In genomic region chr18:76274470-76275289, GRCh38 we compare ENCODE assay signal across 11 cellular contexts.
DNase-seq lines count a peak whose midpoint lies in the region; ATAC-seq and TF ChIP-seq lines count a peak whose summit lies in the region.
"Had no signal": no experiment of that assay in that cellular context is flagged by ENCODE, and none has a peak within 500 bp of the region (broad histone marks: within the 10 kb centered on the region; RNA-seq: fewer than 3 reads in every experiment).

No MANE protein-coding gene starts in this region.

- H3K9me1 ChIP-seq in IMR-90 (ENCODE audit: insufficient read depth, low read length): no peaks in the 10 kb centered on the region

- TF ChIP-seq POLR2A in IMR-90 (IDR thresholded peaks at IDR 0.05; ENCODE audit: low read depth, low read length): no peak
- no peak for TF ChIP-seq POLR2A in tibial nerve (IDR thresholded peaks at IDR 0.05)

- no peak overlapping the region for H4K8ac ChIP-seq in IMR-90 (ENCODE audit: low read depth in 2 of 2, low read length in 2 of 2)

- no TSS peak for BruUV-seq in IMR-90 (replicated peaks; lab: Mats Ljungman, UMichigan)

- 10% methylated on average over 2 of the region's 19 CpGs; no CpG with 5 or more reads in 1 of the 2 experiments for WGBS in IMR-90 (ENCODE audit: extremely low coverage in 2 of 2, insufficient read length in 1 of 2), 2 experiments
- 34 to 38% methylated on average over 18 to 19 of the region's 19 CpGs for WGBS in tibial nerve, 2 donors

- peak; percentile 73 for DNase-seq in ELF-1 (ENCODE audit: low read depth, low spot score)
- no peak for DNase-seq in IMR-90
- peak; percentile 41 for DNase-seq in neural crest cell (ENCODE audit: low read depth, low spot score)
- no peak for DNase-seq in effector CD8-positive, alpha-beta T cell (lab: John Stamatoyannopoulos, UW)
- DNase-seq in tibial nerve (ENCODE audit: low spot score in 2 of 2): no peak
- no peak for DNase-seq in NCI-H187 (lab: John Stamatoyannopoulos, UW)
- DNase-seq: T-cell had no signal

- H4K5ac ChIP-seq in IMR-90 (ENCODE audit: low read depth, low read length): no peak overlapping the region

- no peaks in the 10 kb centered on the region for H4K20me1 ChIP-seq in IMR-90 (ENCODE audit: insufficient read depth, low read length)

- no peak overlapping the region for H3K9ac ChIP-seq in IMR-90 (ENCODE audit: low read depth, low read length)

- H3K9me3 ChIP-seq in IMR-90 (ENCODE audit: control insufficient read depth, insufficient read depth, low read length) (no peaks in the 10 kb centered on the region), tibial nerve (no peaks in the 10 kb centered on the region)

- H4K91ac ChIP-seq in IMR-90 (ENCODE audit: insufficient read depth, low read depth, low read length): no peak overlapping the region

- intact Hi-C loops in IMR-90 (cut with micrococcal nuclease): no loop called here

- H3K9me3 Mint-ChIP-seq in brain (peaks cover 0 to 2% (median 0%) of the 10 kb centered on the region in 5 experiments), neural crest cell (peaks cover 3% of the 10 kb centered on the region)
- H3K9me3 Mint-ChIP-seq: stimulated activated naive CD8-positive, alpha-beta T cell treated with anti-CD3 and anti-CD28 coated beads, Interleukin-15, Interleukin-2, amounts not matched to agents 100 ng/mL and 50 ng/mL, for 24 hours; T-cell had no signal

- H2BK120ac ChIP-seq in IMR-90 (ENCODE audit: low read depth, low read length): no peak overlapping the region

- no peak overlapping the region for H2BK20ac ChIP-seq in IMR-90 (ENCODE audit: low read depth, low read length)

- H2AK9ac ChIP-seq in IMR-90 (replicated peaks; ENCODE audit: low read depth, low read length, poor library complexity): no peak overlapping the region

- TF ChIP-seq CTCF in IMR-90 (conservative IDR thresholded peaks at IDR 0.05; ENCODE audit: low read depth, low read length) (no peak), brain (conservative IDR thresholded peaks at IDR 0.05) (peak; percentile 58 to 72), neural crest cell (conservative IDR thresholded peaks at IDR 0.05) (peak; percentile 64), tibial nerve (IDR thresholded peaks at IDR 0.05) (peak in 2 of 5 experiments; percentile 10 to 20)

- TF ChIP-seq RAD21 in IMR-90 (IDR thresholded peaks at IDR 0.05; ENCODE audit: low read length): no peak

- ATAC-seq in IMR-90 (ENCODE audit: low read depth) (peak; percentile 62), GM18520 (IDR thresholded peaks at IDR 0.05; ENCODE audit: unreplicated experiment) (no peak)
- ATAC-seq: T-cell had no signal

- peak overlapping the region; percentile 33 for H2AFZ ChIP-seq in IMR-90 (replicated peaks; ENCODE audit: low read length, poor library complexity)

- in situ Hi-C loops in IMR-90 (cut with MboI; ENCODE audit: low sequenced_read_pairs): loop anchor here (25.0 kb wide), 1 partner anchor 1612 kb away; no protein-coding TSS in a partner anchor

- H3K4me1 ChIP-seq in IMR-90 (ENCODE audit: control insufficient read depth, insufficient read depth, low read length) (no peaks in the 10 kb centered on the region), tibial nerve (no peaks in the 10 kb centered on the region)

- H3K36me3 Mint-ChIP-seq in brain (no peaks in the 10 kb centered on the region), neural crest cell (ENCODE audit: low read depth) (no peaks in the 10 kb centered on the region)
- H3K36me3 Mint-ChIP-seq: T-cell had no signal

- H2AK5ac ChIP-seq in IMR-90 (ENCODE audit: low read depth, low read length): no peak overlapping the region

- no peak overlapping the region for H3K23ac ChIP-seq in IMR-90 (ENCODE audit: low read depth, low read length)

- H3K27me3 ChIP-seq in IMR-90 (ENCODE audit: control insufficient read depth, insufficient read depth, low read length) (peaks cover 4% of the 10 kb centered on the region), tibial nerve (no peaks in the 10 kb centered on the region)

- H3K79me1 ChIP-seq in IMR-90 (ENCODE audit: low read depth in 1 of 2, low read length in 2 of 2): no peaks in the 10 kb centered on the region

- H3K27me3 Mint-ChIP-seq in brain (peaks cover 10% of the 10 kb centered on the region), neural crest cell (ENCODE audit: low read depth) (peaks cover 8% of the 10 kb centered on the region)
- H3K27me3 Mint-ChIP-seq: stimulated activated naive CD8-positive, alpha-beta T cell treated with anti-CD3 and anti-CD28 coated beads, Interleukin-15, Interleukin-2, amounts not matched to agents 100 ng/mL and 50 ng/mL, for 24 hours had no signal

- CTCF ChIA-PET in IMR-90 (lab: Yijun Ruan, JAX): no interaction called here

- no peak for TF ChIP-seq EP300 in tibial nerve (IDR thresholded peaks at IDR 0.05)

- H3K36me3 ChIP-seq in IMR-90 (ENCODE audit: control insufficient read depth, insufficient read depth, low read length) (no peaks in the 10 kb centered on the region), tibial nerve (no peaks in the 10 kb centered on the region)
- H3K36me3 ChIP-seq: cardiac muscle cell had no signal

- H3K4me1 Mint-ChIP-seq in brain: peaks cover 20% of the 10 kb centered on the region
- peaks cover 8% of the 10 kb centered on the region for H3K4me1 Mint-ChIP-seq in neural crest cell
- H3K4me1 Mint-ChIP-seq: T-cell had no signal

- H3K4me3 ChIP-seq in IMR-90 (ENCODE audit: insufficient read depth, low read depth, low read length): no peak overlapping the region
- no peak overlapping the region for H3K4me3 ChIP-seq in tibial nerve
- H3K4me3 ChIP-seq: cardiac muscle cell had no signal

- no peak overlapping the region for H2BK15ac ChIP-seq in IMR-90 (ENCODE audit: low read depth, low read length)

- dilution Hi-C loops in IMR-90 (cut with HindIII; ENCODE audit: low sequenced_read_pairs, unreplicated experiment): no loop called here

- POLR2A ChIA-PET in IMR-90 (lab: Charles Lee; ENCODE audit: unreplicated experiment): no interaction called here

- H3K4me3 Mint-ChIP-seq in brain (no peak overlapping the region), neural crest cell (no peak overlapping the region)
- H3K4me3 Mint-ChIP-seq: stimulated activated naive CD8-positive, alpha-beta T cell treated with anti-CD3 and anti-CD28 coated beads, Interleukin-15, Interleukin-2, amounts not matched to agents 100 ng/mL and 50 ng/mL, for 24 hours; T-cell had no signal

- no peak overlapping the region for H3K4ac ChIP-seq in IMR-90 (ENCODE audit: low read depth, low read length)

- no peak overlapping the region for H3K4me2 ChIP-seq in IMR-90 (ENCODE audit: low read depth, low read length)

- H3K27ac Mint-ChIP-seq in brain: peak overlapping the region in 2 of 5 experiments; percentile 4 to 54
- no peak overlapping the region for H3K27ac Mint-ChIP-seq in neural crest cell (ENCODE audit: unreplicated experiment)
- H3K27ac Mint-ChIP-seq: stimulated activated naive CD8-positive, alpha-beta T cell treated with anti-CD3 and anti-CD28 coated beads, Interleukin-15, Interleukin-2, amounts not matched to agents 100 ng/mL and 50 ng/mL, for 24 hours; T-cell had no signal

- no peak overlapping the region for H3K18ac ChIP-seq in IMR-90 (ENCODE audit: low read depth, low read length)

- H2BK5ac ChIP-seq in IMR-90 (ENCODE audit: low read depth, low read length, poor library complexity, severe bottlenecking): no peak overlapping the region

- no peak overlapping the region for H3K27ac ChIP-seq in IMR-90 (ENCODE audit: insufficient read depth, low read length)
- no peak overlapping the region for H3K27ac ChIP-seq in tibial nerve
- H3K27ac ChIP-seq: cardiac muscle cell had no signal

- H3K56ac ChIP-seq in IMR-90 (ENCODE audit: extremely low read depth, insufficient read depth, low read length): no peak overlapping the region

- no peak overlapping the region for H3K14ac ChIP-seq in IMR-90 (replicated peaks; ENCODE audit: low read depth, low read length)

TF ChIP-seq in IMR-90, 13 proteins besides CTCF, POLR2A, EP300 and RAD21:
- no peak for TF ChIP-seq MAZ (IDR thresholded peaks at IDR 0.05; ENCODE audit: borderline replicate concordance, low read depth, low read length)
- no peak for TF ChIP-seq MAFK (IDR thresholded peaks at IDR 0.05; ENCODE audit: low read depth, low read length)
- TF ChIP-seq FOS (IDR thresholded peaks at IDR 0.05; ENCODE audit: low read depth, low read length): no peak
- no peak for TF ChIP-seq SMC3 (IDR thresholded peaks at IDR 0.05; ENCODE audit: low read depth, low read length)
- no peak for TF ChIP-seq RFX5 (IDR thresholded peaks at IDR 0.05; ENCODE audit: low read depth, low read length)
- no peak for TF ChIP-seq CHD1 (IDR thresholded peaks at IDR 0.05; ENCODE audit: low read depth, low read length)
- no peak for TF ChIP-seq NFE2L2 (IDR thresholded peaks at IDR 0.05; ENCODE audit: low read depth, low read length)
- TF ChIP-seq ELK1 (IDR thresholded peaks at IDR 0.05; ENCODE audit: borderline replicate concordance, low read depth, low read length): no peak
- no peak for TF ChIP-seq CEBPB (IDR thresholded peaks at IDR 0.05; ENCODE audit: low read depth, low read length)
- TF ChIP-seq USF2 (IDR thresholded peaks at IDR 0.05; ENCODE audit: low read depth, low read length): no peak
- no peak for TF ChIP-seq BHLHE40 (IDR thresholded peaks at IDR 0.05; ENCODE audit: low read depth, low read length)
- no peak for TF ChIP-seq RCOR1 (IDR thresholded peaks at IDR 0.05; ENCODE audit: insufficient replicate concordance, low read length)
- TF ChIP-seq MXI1 (IDR thresholded peaks at IDR 0.05; ENCODE audit: borderline replicate concordance, low read depth, low read length): no peak
TF ChIP-seq in IMR-90: peak in this region for 0.

Comparison
In these comparisons a context has a peak if more than half of its experiments do, and no peak if none do; other contexts are left out.
1. DNase-seq: peak in ELF-1 (single experiment) and neural crest cell (single experiment); none in IMR-90 (single experiment), effector CD8-positive, alpha-beta T cell (single experiment), tibial nerve (0 of 2) and NCI-H187 (0 of 2).